ENCODE assay signal across 2 cellular contexts in genomic region chr10:110456046-110456445, GRCh38.
A peak's percentile ranks its signal among the peaks of the same experiment; 100 is the strongest.
TF ChIP-seq lines count a peak whose summit lies in the region.

No MANE protein-coding gene starts in this region.

TF ChIP-seq in A549, 52 proteins besides CTCF, POLR2A, EP300 and RAD21:
- TF ChIP-seq, protein P1, sequence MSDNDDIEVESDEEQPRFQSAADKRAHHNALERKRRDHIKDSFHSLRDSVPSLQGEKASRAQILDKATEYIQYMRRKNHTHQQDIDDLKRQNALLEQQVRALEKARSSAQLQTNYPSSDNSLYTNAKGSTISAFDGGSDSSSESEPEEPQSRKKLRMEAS (IDR thresholded peaks at IDR 0.05), result no peak
- no peak for TF ChIP-seq EHF (CRISPR knock-in tag; IDR thresholded peaks at IDR 0.05)
- TF ChIP-seq PBX3 (IDR thresholded peaks at IDR 0.05), result peak; percentile 34; the same call in 1 of the 2 replicates
- no peak for TF ChIP-seq FOXS1 (CRISPR knock-in tag; IDR thresholded peaks at IDR 0.05)
- TF ChIP-seq KDM5A (IDR thresholded peaks at IDR 0.05), result no peak
- TF ChIP-seq, protein P2, sequence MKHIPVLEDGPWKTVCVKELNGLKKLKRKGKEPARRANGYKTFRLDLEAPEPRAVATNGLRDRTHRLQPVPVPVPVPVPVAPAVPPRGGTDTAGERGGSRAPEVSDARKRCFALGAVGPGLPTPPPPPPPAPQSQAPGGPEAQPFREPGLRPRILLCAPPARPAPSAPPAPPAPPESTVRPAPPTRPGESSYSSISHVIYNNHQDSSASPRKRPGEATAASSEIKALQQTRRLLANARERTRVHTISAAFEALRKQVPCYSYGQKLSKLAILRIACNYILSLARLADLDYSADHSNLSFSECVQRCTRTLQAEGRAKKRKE (CRISPR knock-in tag; IDR thresholded peaks at IDR 0.05; ENCODE audit: low read depth), result no peak

TF ChIP-seq in HCT116, 20 proteins besides CTCF, POLR2A, EP300 and RAD21:
- TF ChIP-seq FOSL1 (IDR thresholded peaks at IDR 0.05; ENCODE audit: low read depth) (no peak), ELF1 (IDR thresholded peaks at IDR 0.05; ENCODE audit: borderline replicate concordance, low read depth) (no peak), ZFX (IDR thresholded peaks at IDR 0.05) (no peak), CBX3 (IDR thresholded peaks at IDR 0.05; ENCODE audit: low read depth) (no peak), CEBPB (IDR thresholded peaks at IDR 0.05; ENCODE audit: low read depth) (no peak), TCF7L2 (IDR thresholded peaks at IDR 0.05; ENCODE audit: borderline replicate concordance, extremely low read depth, insufficient read depth, insufficient read length) (no peak), JUND (IDR thresholded peaks at IDR 0.05) (no peak), POLR2AphosphoS5 (IDR thresholded peaks at IDR 0.05; ENCODE audit: low read depth, low read length) (no peak), SP1 (IDR thresholded peaks at IDR 0.05; ENCODE audit: low read depth) (no peak), EZH2phosphoT487 (IDR thresholded peaks at IDR 0.05; ENCODE audit: borderline replicate concordance) (no peak), EZH2 (IDR thresholded peaks at IDR 0.05) (no peak)
- TF ChIP-seq, protein P1 (IDR thresholded peaks at IDR 0.05), result no peak
- TF ChIP-seq, protein P3, sequence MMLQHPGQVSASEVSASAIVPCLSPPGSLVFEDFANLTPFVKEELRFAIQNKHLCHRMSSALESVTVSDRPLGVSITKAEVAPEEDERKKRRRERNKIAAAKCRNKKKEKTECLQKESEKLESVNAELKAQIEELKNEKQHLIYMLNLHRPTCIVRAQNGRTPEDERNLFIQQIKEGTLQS (IDR thresholded peaks at IDR 0.05), result no peak
- TF ChIP-seq, protein P4, sequence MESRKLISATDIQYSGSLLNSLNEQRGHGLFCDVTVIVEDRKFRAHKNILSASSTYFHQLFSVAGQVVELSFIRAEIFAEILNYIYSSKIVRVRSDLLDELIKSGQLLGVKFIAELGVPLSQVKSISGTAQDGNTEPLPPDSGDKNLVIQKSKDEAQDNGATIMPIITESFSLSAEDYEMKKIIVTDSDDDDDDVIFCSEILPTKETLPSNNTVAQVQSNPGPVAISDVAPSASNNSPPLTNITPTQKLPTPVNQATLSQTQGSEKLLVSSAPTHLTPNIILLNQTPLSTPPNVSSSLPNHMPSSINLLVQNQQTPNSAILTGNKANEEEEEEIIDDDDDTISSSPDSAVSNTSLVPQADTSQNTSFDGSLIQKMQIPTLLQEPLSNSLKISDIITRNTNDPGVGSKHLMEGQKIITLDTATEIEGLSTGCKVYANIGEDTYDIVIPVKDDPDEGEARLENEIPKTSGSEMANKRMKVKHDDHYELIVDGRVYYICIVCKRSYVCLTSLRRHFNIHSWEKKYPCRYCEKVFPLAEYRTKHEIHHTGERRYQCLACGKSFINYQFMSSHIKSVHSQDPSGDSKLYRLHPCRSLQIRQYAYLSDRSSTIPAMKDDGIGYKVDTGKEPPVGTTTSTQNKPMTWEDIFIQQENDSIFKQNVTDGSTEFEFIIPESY (IDR thresholded peaks at IDR 0.05; ENCODE audit: extremely low read depth, insufficient replicate concordance, low read length), result no peak
